Comparison of ENCODE assay signal across 14 cellular contexts in genomic region chr1:187621961-187622360, GRCh38.
DNase-seq lines count a peak whose midpoint lies in the region; ATAC-seq, FAIRE-seq and TF ChIP-seq lines count a peak whose summit lies in the region.
"Had no signal": no experiment of that assay in that cellular context is flagged by ENCODE, and none has a peak within 500 bp of the region (broad histone marks: within the 10 kb centered on the region; RNA-seq: fewer than 3 reads in every experiment).

No MANE protein-coding gene starts in this region.

- no peaks in the 10 kb centered on the region for H3K27me3 ChIP-seq in bronchial epithelial cell (ENCODE audit: control insufficient read depth, insufficient read depth, low read length)

- no peaks in the 10 kb centered on the region for H3K27me3 Mint-ChIP-seq in osteocyte (ENCODE audit: unreplicated experiment)

- no peak overlapping the region for H3K27ac Mint-ChIP-seq in osteocyte (ENCODE audit: unreplicated experiment)
- H3K27ac Mint-ChIP-seq: endodermal cell, mesothelial cell of epicardium had no signal

- TF ChIP-seq CTCF in bronchial epithelial cell (IDR thresholded peaks at IDR 0.05; ENCODE audit: insufficient read depth, low read length, severe bottlenecking) (no peak), osteocyte (IDR thresholded peaks at IDR 0.05) (no peak)

- no peaks in the 10 kb centered on the region for H3K36me3 ChIP-seq in bronchial epithelial cell (ENCODE audit: control insufficient read depth, insufficient read depth, low read length)

- H3K36me3 Mint-ChIP-seq in osteocyte (ENCODE audit: unreplicated experiment) = no peaks in the 10 kb centered on the region

- ATAC-seq in HG03342 (IDR thresholded peaks at IDR 0.05; ENCODE audit: unreplicated experiment) = peak; percentile 73
- no peak for ATAC-seq in HG02763 (IDR thresholded peaks at IDR 0.05; ENCODE audit: unreplicated experiment)

- H3K9me3 Mint-ChIP-seq in osteocyte (ENCODE audit: unreplicated experiment) = no peaks in the 10 kb centered on the region

- H3K4me3 Mint-ChIP-seq in osteocyte (ENCODE audit: unreplicated experiment) = no peak overlapping the region
- H3K4me3 Mint-ChIP-seq: endodermal cell, mesothelial cell of epicardium had no signal

- DNase-seq in DMS 273 (lab: John Stamatoyannopoulos, UW; ENCODE audit: unreplicated experiment) (peak; percentile 96), NCI-H226 (peak; percentile 8), bronchial epithelial cell (ENCODE audit: low read depth) (peak; percentile 20), osteocyte (ENCODE audit: extremely low spot score, unreplicated experiment) (no peak), NCI-H510A (lab: John Stamatoyannopoulos, UW) (no peak)
- no peak for DNase-seq in stimulated activated CD4-positive, alpha-beta T cell treated with anti-CD3 and anti-CD28 coated beads, Interleukin-1b, Interleukin-23, amount 100 ng/mL, for 48 hours
- DNase-seq: activated CD8-positive, alpha-beta memory T cell treated with anti-CD3 and anti-CD28 coated beads, Interleukin-2, amount 50 U/mL, for 48 hours; amygdala; DMS79; endodermal cell; stimulated activated CD4-positive, alpha-beta T cell treated with anti-CD3 and anti-CD28 coated beads, Interleukin-4, amount 100 ng/mL, for 4 hours had no signal

- no peak for FAIRE-seq in bronchial epithelial cell (lab: Jason Lieb, UNC)

- H3K4me3 ChIP-seq in bronchial epithelial cell (ENCODE audit: low read depth, low read length) = no peak overlapping the region

- H3K4me1 Mint-ChIP-seq in osteocyte (ENCODE audit: unreplicated experiment) = peaks cover 3% of the 10 kb centered on the region

Comparison
In these comparisons a context has a peak if more than half of its experiments do, and no peak if none do; other contexts are left out.
1. DNase-seq: peak in DMS 273 (single experiment), NCI-H226 (single experiment) and bronchial epithelial cell (single experiment); none in stimulated activated CD4-positive, alpha-beta T cell treated with anti-CD3 and anti-CD28 coated beads, Interleukin-1b, Interleukin-23, amount 100 ng/mL, for 48 hours (single experiment), osteocyte (single experiment) and NCI-H510A (single experiment).